In genomic region chr1:51234721-51235425, GRCh38 we compare ENCODE assay signal across 8 cellular contexts. TPM values are rescaled to one million over a fixed set of nuclear protein-coding genes. Genes with fewer than 3 reads are reported as not detected.
DNase-seq lines count a peak whose midpoint lies in the region; ATAC-seq lines count a peak whose summit lies in the region.

No MANE protein-coding gene starts in this region.

- peak; percentile 28 for DNase-seq in AG08396 (ENCODE audit: low spot score)
- peak; percentile 47 for DNase-seq in NCI-H2227 (lab: John Stamatoyannopoulos, UW; ENCODE audit: unreplicated experiment)
- DNase-seq in activated CD4-positive, alpha-beta T cell treated with anti-CD3 and anti-CD28 coated beads for 4 hours: peak; percentile 48 to 49
- DNase-seq in mucosa of gallbladder (ENCODE audit: low spot score): peak; percentile 53
- DNase-seq in stimulated activated naive CD4-positive, alpha-beta T cell treated with Interleukin-2 at 50 U/mL for 16 hours (lab: John Stamatoyannopoulos, UW): peak; percentile 28

- ATAC-seq in GM19035 (IDR thresholded peaks at IDR 0.05; ENCODE audit: unreplicated experiment): peak; percentile 47
- ATAC-seq in HG03139 (IDR thresholded peaks at IDR 0.05; ENCODE audit: unreplicated experiment): peak; percentile 49

- H3K4me1 ChIP-seq in duodenal mucosa (ENCODE audit: control insufficient read depth in 1 of 2, insufficient read depth in 2 of 2, low read length in 2 of 2): peaks cover 27 to 31% of the 10 kb centered on the region in 2 donors

- no peaks in the 10 kb centered on the region for H3K9me3 ChIP-seq in duodenal mucosa (ENCODE audit: control insufficient read depth in 1 of 2, low read length in 2 of 2)

- no peaks in the 10 kb centered on the region for H3K27me3 ChIP-seq in duodenal mucosa (ENCODE audit: control insufficient read depth in 1 of 2, insufficient read depth in 2 of 2, low read length in 2 of 2)

- H3K27ac ChIP-seq in duodenal mucosa (ENCODE audit: low read depth, low read length): no peak overlapping the region

- peak overlapping the region; percentile 97 to 99 for H3K4me3 ChIP-seq in duodenal mucosa (ENCODE audit: low read depth in 1 of 2, low read length in 2 of 2)

- H3K36me3 ChIP-seq in duodenal mucosa (ENCODE audit: control insufficient read depth in 1 of 2, insufficient read depth in 2 of 2, low read length in 2 of 2): no peaks in the 10 kb centered on the region

- H3K9ac ChIP-seq in duodenal mucosa (ENCODE audit: low read depth in 1 of 2, low read length in 2 of 2): peak overlapping the region; percentile 59 to 99

RNA-seq across cellular contexts. Expression of gene RNF11, which starts 1.2 kb away (rescaled TPM):
- 94.0 TPM for total RNA-seq in mucosa of gallbladder
